ENCODE assay signal across 8 cellular contexts in the genomic region with DNA sequence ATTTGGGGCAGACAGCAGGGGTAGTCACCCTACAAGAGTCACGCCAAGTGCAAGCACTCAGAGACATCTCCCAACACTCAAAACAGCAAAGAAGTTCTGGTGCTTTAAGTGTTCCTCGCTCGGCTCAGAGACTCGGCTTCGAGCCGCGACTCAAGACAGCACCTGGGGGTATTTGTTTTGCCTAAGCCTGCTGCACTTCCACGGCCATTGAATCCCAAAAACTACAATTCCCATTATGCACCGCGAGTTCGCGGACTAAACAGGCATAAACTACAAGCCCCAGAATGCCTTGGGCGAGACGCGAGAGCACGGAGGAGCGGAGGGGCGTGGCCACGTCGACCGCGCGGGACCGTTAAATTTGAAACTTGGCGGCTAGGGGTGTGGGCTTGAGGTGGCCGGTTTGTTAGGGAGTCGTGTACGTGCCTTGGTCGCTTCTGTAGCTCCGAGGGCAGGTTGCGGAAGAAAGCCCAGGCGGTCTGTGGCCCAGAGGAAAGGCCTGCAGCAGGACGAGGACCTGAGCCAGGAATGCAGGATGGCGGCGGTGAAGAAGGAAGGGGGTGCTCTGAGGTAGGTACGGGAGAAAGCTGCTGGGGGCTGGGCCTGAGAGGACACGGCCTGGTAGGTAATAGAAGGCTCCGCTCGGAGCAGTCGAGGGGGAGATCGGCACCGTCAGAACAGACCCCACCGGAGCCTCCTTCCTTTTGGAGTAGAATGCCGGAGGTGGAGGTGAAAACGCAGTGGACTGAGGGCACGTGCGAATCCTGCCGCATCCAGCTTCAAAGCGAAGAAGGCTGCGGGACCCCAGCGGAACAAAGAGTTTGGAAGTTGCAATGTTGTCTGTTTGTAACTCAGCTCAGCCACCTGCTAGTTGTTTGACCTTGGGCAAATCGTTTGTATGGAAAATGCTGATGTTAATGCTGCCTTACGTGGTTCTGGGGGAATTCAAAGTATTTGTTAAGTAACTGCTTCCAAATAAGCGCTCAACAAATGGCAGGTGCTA. TPM values are rescaled to one million over a fixed set of nuclear protein-coding genes. Genes with fewer than 3 reads are reported as not detected.
DNase-seq lines count a peak whose midpoint lies in the region; ATAC-seq and TF ChIP-seq lines count a peak whose summit lies in the region.

A gene with protein sequence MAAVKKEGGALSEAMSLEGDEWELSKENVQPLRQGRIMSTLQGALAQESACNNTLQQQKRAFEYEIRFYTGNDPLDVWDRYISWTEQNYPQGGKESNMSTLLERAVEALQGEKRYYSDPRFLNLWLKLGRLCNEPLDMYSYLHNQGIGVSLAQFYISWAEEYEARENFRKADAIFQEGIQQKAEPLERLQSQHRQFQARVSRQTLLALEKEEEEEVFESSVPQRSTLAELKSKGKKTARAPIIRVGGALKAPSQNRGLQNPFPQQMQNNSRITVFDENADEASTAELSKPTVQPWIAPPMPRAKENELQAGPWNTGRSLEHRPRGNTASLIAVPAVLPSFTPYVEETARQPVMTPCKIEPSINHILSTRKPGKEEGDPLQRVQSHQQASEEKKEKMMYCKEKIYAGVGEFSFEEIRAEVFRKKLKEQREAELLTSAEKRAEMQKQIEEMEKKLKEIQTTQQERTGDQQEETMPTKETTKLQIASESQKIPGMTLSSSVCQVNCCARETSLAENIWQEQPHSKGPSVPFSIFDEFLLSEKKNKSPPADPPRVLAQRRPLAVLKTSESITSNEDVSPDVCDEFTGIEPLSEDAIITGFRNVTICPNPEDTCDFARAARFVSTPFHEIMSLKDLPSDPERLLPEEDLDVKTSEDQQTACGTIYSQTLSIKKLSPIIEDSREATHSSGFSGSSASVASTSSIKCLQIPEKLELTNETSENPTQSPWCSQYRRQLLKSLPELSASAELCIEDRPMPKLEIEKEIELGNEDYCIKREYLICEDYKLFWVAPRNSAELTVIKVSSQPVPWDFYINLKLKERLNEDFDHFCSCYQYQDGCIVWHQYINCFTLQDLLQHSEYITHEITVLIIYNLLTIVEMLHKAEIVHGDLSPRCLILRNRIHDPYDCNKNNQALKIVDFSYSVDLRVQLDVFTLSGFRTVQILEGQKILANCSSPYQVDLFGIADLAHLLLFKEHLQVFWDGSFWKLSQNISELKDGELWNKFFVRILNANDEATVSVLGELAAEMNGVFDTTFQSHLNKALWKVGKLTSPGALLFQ (plus strand): TSS at position 381 of the 1,000 bp plus-strand sequence. CDS start 152 bp downstream, at position 533.

- peak within 1 kb of the TSS; percentile 3 to 57 (median 47) for H3K4me3 ChIP-seq in adrenal gland
- H3K4me3 ChIP-seq in left ventricle myocardium inferior: peak within 1 kb of the TSS; percentile 75
- H3K4me3 ChIP-seq in urinary bladder (ENCODE audit: low read depth, low read length): peak within 1 kb of the TSS; percentile 30

- H3K4me3 Mint-ChIP-seq in progenitor cell of endocrine pancreas (ENCODE audit: low read depth): no peak within 1 kb of the TSS

- TF ChIP-seq POLR2A in adrenal gland (IDR thresholded peaks at IDR 0.05): no peak

- no peaks in the 10 kb centered on the region for H3K9me3 ChIP-seq in adrenal gland (replicated peaks in 1 of 3)
- H3K9me3 ChIP-seq in left ventricle myocardium inferior (replicated peaks): no peaks in the 10 kb centered on the region

- intact Hi-C loops in adrenal gland (cut with DNase I) (loop anchor here in 1 of 2 donors (10.0 kb wide), 1 partner anchor 116 kb away; no protein-coding TSS in a partner anchor), left ventricle myocardium inferior (cut with micrococcal nuclease) (no loop called here)

- H3K36me3 ChIP-seq in adrenal gland (replicated peaks in 1 of 2) (no peaks in the 10 kb centered on the region), left ventricle myocardium inferior (no peaks in the 10 kb centered on the region), urinary bladder (ENCODE audit: insufficient read depth) (no peaks in the 10 kb centered on the region)

- H3K27me3 ChIP-seq in adrenal gland: no peaks in the 10 kb centered on the region
- no peaks in the 10 kb centered on the region for H3K27me3 ChIP-seq in left ventricle myocardium inferior (ENCODE audit: low read depth)

- H3K4me1 ChIP-seq in adrenal gland (replicated peaks in 1 of 2): peaks cover 0 to 8% of the 10 kb centered on the region in 2 donors
- peaks cover 12% of the 10 kb centered on the region for H3K4me1 ChIP-seq in left ventricle myocardium inferior
- no peaks in the 10 kb centered on the region for H3K4me1 ChIP-seq in urinary bladder (ENCODE audit: insufficient read depth)

- H3K27ac ChIP-seq in adrenal gland (no peak within 1 kb of the TSS), left ventricle myocardium inferior (replicated peaks) (no peak within 1 kb of the TSS), urinary bladder (ENCODE audit: low read depth) (no peak within 1 kb of the TSS)

- 1 to 4% (median 2%) methylated on average over 36 to 54 of the region's 54 CpGs for WGBS in adrenal gland, 4 donors
- WGBS in urinary bladder: 2% methylated on average over 54 of the region's 54 CpGs

- no peaks in the 10 kb centered on the region for H3K9me3 Mint-ChIP-seq in progenitor cell of endocrine pancreas (ENCODE audit: low read depth)

- peaks cover 8% of the 10 kb centered on the region for H3K4me1 Mint-ChIP-seq in progenitor cell of endocrine pancreas (ENCODE audit: low read depth)

- peaks cover 2% of the 10 kb centered on the region for H3K36me3 Mint-ChIP-seq in progenitor cell of endocrine pancreas (ENCODE audit: insufficient read depth)

- H3K27ac Mint-ChIP-seq in progenitor cell of endocrine pancreas: no peak within 1 kb of the TSS

- H3K27me3 Mint-ChIP-seq in progenitor cell of endocrine pancreas: no peaks in the 10 kb centered on the region

- DNase-seq in GM13977 (ENCODE audit: low spot score) (peak; percentile 92), NCI-H146 (lab: John Stamatoyannopoulos, UW) (peak; percentile 90), T follicular helper cell (ENCODE audit: low read depth) (peak; percentile 87), adrenal gland (peak; percentile 84 to 97 (median 93)), left ventricle myocardium inferior (peak; percentile 89), progenitor cell of endocrine pancreas (ENCODE audit: low spot score, unreplicated experiment) (peak; percentile 85)

- peak; percentile 78 for ATAC-seq in HG02852 (IDR thresholded peaks at IDR 0.05; ENCODE audit: unreplicated experiment)

- in situ Hi-C loops in GM13977 (cut with MboI; ENCODE audit: low pct_unique_long_range_greater_than_20kb, low sequenced_read_pairs, unreplicated experiment): loop anchor here (10.0 kb wide), 1 partner anchor 56 kb away; a partner anchor contains a TSS

- TF ChIP-seq CTCF in GM13977 (IDR thresholded peaks at IDR 0.05; ENCODE audit: extremely low read depth, insufficient read depth, missing control alignments): no peak
- no peak for TF ChIP-seq CTCF in adrenal gland (IDR thresholded peaks at IDR 0.05)
- TF ChIP-seq CTCF in left ventricle myocardium inferior (IDR thresholded peaks at IDR 0.05; ENCODE audit: borderline replicate concordance): no peak
- TF ChIP-seq CTCF in progenitor cell of endocrine pancreas (IDR thresholded peaks at IDR 0.05; ENCODE audit: unreplicated experiment): no peak

RNA-seq across cellular contexts. Expression of the gene that starts here (rescaled TPM):
- total RNA-seq in adrenal gland (1 to 10 TPM; 1.1 to 3.5 (median 2.6) TPM), left ventricle myocardium inferior (0.85 TPM), progenitor cell of endocrine pancreas (40.1 and 42.6 TPM in 2 replicates), urinary bladder (23.8 TPM)
- polyA plus RNA-seq in adrenal gland (1 to 10 TPM in 2 of 3 donors, under 1 TPM in 1; 0.81 to 2.9 (median 1.4) TPM), urinary bladder (0.27 TPM)

Comparison
In these comparisons a context has a peak if more than half of its experiments do, and no peak if none do; other contexts are left out.
1. Peak in DNase-seq and H3K4me3 ChIP-seq in left ventricle myocardium inferior; RNA of the gene not detected or under 1 TPM.